ENCODE assay signal across 26 cellular contexts in the genomic region with DNA sequence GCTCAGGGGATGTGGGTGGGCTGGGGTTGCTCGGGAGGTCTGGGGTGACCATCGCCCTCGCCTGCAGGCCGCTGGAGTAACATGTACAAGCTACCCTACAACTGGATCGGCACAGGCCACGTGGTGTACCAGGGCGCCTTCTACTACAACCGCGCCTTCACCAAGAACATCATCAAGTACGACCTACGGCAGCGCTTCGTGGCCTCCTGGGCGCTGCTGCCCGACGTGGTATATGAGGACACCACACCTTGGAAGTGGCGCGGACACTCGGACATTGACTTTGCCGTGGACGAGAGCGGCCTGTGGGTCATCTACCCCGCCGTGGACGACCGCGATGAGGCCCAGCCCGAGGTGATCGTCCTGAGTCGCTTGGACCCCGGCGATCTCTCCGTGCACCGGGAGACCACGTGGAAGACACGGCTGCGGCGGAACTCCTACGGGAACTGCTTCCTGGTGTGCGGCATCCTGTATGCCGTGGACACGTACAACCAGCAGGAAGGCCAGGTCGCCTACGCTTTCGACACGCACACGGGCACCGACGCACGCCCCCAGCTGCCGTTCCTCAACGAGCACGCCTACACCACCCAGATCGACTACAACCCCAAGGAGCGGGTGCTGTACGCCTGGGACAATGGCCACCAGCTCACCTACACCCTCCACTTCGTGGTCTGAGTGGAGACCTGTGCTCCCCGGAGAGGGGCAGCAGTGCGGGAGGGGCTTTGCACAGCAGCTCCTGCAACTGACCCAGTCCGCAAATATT. TPM values are rescaled to one million over a fixed set of nuclear protein-coding genes. Genes with fewer than 3 reads are reported as not detected.
DNase-seq lines count a peak whose midpoint lies in the region; ATAC-seq, FAIRE-seq and TF ChIP-seq lines count a peak whose summit lies in the region.
"Had no signal": no experiment of that assay in that cellular context is flagged by ENCODE, and none has a peak within 500 bp of the region (broad histone marks: within the 10 kb centered on the region; RNA-seq: fewer than 3 reads in every experiment).

No MANE protein-coding gene starts in this region.

- no peak for TF ChIP-seq RAD21 in A549 (conservative IDR thresholded peaks at IDR 0.05 in 1 of 2, IDR thresholded peaks at IDR 0.05 in 1 of 2)
- TF ChIP-seq RAD21 in IMR-90 (IDR thresholded peaks at IDR 0.05; ENCODE audit: low read length): no peak

- H3K18ac ChIP-seq in IMR-90 (ENCODE audit: low read depth, low read length): peak overlapping the region; percentile 68; the same call in 1 of the 2 replicates
- H3K18ac ChIP-seq in neuronal stem cell (ENCODE audit: low read length): peak overlapping the region; percentile 90

- intact Hi-C loops in IMR-90 (cut with micrococcal nuclease): no loop called here

- peak overlapping the region; percentile 99 for H2BK12ac ChIP-seq in neuronal stem cell (ENCODE audit: low read length)

- no peaks in the 10 kb centered on the region for H3K9me3 Mint-ChIP-seq in endodermal cell
- H3K9me3 Mint-ChIP-seq: activated T-cell treated with anti-CD3 and anti-CD28 coated beads, Interleukin-2, amount 50 U/mL, for 72 hours; T-cell had no signal

- H3K4me2 ChIP-seq in A549 (peak overlapping the region; percentile 78; the same call in 2 of the 3 replicates), IMR-90 (ENCODE audit: low read depth, low read length) (no peak overlapping the region), neuronal stem cell (ENCODE audit: insufficient read depth, low read length, poor library complexity, severe bottlenecking) (no peak overlapping the region)

- TF ChIP-seq EP300 in A549 (IDR thresholded peaks at IDR 0.05): no peak

- H2BK5ac ChIP-seq in IMR-90 (ENCODE audit: low read depth, low read length, poor library complexity, severe bottlenecking): peak overlapping the region; percentile 56
- H2BK5ac ChIP-seq in neuronal stem cell (ENCODE audit: low read length): peak overlapping the region; percentile 4

- peak overlapping the region; percentile 96 for H3K27ac Mint-ChIP-seq in endodermal cell
- H3K27ac Mint-ChIP-seq: activated T-cell treated with anti-CD3 and anti-CD28 coated beads, Interleukin-2, amount 50 U/mL, for 72 hours; CD14-positive monocyte; T-cell had no signal

- H3K27me3 Mint-ChIP-seq in endodermal cell (ENCODE audit: insufficient read depth): no peaks in the 10 kb centered on the region

- 96% methylated on average over 59 of the region's 60 CpGs for WGBS in A549 (ENCODE audit: missing lambda C conversion rate)
- 97% methylated on average over 20 of the region's 60 CpGs; no CpG with 5 or more reads in 1 of the 2 experiments for WGBS in IMR-90 (ENCODE audit: extremely low coverage in 2 of 2, insufficient read length in 1 of 2), 2 experiments
- 95% methylated on average over 53 to 60 of the region's 60 CpGs for WGBS in endodermal cell (ENCODE audit: insufficient coverage in 1 of 2, insufficient read length in 1 of 2), 2 experiments
- WGBS in neuronal stem cell (ENCODE audit: extremely low coverage in 2 of 2, insufficient read length in 2 of 2, insufficient replicate concordance in 1 of 2), 2 donors: no CpG with 5 or more reads among the region's 60 CpGs

- peak overlapping the region; percentile 99 for H2BK20ac ChIP-seq in IMR-90 (ENCODE audit: low read depth, low read length)

- H3K56ac ChIP-seq in IMR-90 (ENCODE audit: extremely low read depth, insufficient read depth, low read length): no peak overlapping the region

- H2AK5ac ChIP-seq in IMR-90 (ENCODE audit: low read depth, low read length) (peak overlapping the region; percentile 100), neuronal stem cell (ENCODE audit: low read depth, low read length) (peak overlapping the region; percentile 99)

- no peak for FAIRE-seq in A549 (lab: Jason Lieb, UNC)
- FAIRE-seq: TTC549 had no signal

- DNase-seq in A549 (ENCODE audit: low read depth in 1 of 2, low spot score in 1 of 2) (no peak), IMR-90 (no peak), endodermal cell (peak; percentile 44), neuronal stem cell (ENCODE audit: low spot score) (no peak), Kasumi-1 (lab: John Stamatoyannopoulos, UW) (no peak), NCI-H748 (lab: John Stamatoyannopoulos, UW; ENCODE audit: unreplicated experiment) (no peak), DMS153 (lab: John Stamatoyannopoulos, UW) (no peak)
- DNase-seq: activated naive CD4-positive, alpha-beta T cell treated with anti-CD3 and anti-CD28 coated beads, Interleukin-2, amount 50 U/mL, for 16 hours; activated T-cell treated with anti-CD3 and anti-CD28 coated beads, Interleukin-2, amount 50 U/mL, for 72 hours; cerebellar nuclear complex; effector memory CD4-positive, alpha-beta T cell; glutamatergic neuron; GM23248; mucosa of descending colon; NCI-H1417 treated with DMSO at 0.1 percent for 48 hours; NCI-H2171; NCI-H526 treated with DMSO at 0.1 percent for 48 hours; Right ventricle myocardium superior; stimulated activated CD4-positive, alpha-beta T cell treated with anti-CD3 and anti-CD28 coated beads, Interleukin-15, amount 100 ng/mL, for 24 hours; T-cell had no signal

- no peak overlapping the region for H3K23ac ChIP-seq in IMR-90 (ENCODE audit: low read depth, low read length)
- peak overlapping the region; percentile 98 for H3K23ac ChIP-seq in neuronal stem cell (ENCODE audit: low read depth, low read length, poor library complexity)

- BruUV-seq in IMR-90 (replicated peaks; lab: Mats Ljungman, UMichigan): no TSS peak

- H4K5ac ChIP-seq in IMR-90 (ENCODE audit: low read depth, low read length): no peak overlapping the region; the same call in 1 of the 2 replicates

- H3K36me3 Mint-ChIP-seq in endodermal cell (ENCODE audit: low read depth): peaks cover 17% of the 10 kb centered on the region
- H3K36me3 Mint-ChIP-seq: CD14-positive monocyte, T-cell had no signal

- peak overlapping the region; percentile 100 for H3K4ac ChIP-seq in IMR-90 (ENCODE audit: low read depth, low read length)
- peak overlapping the region; percentile 99 for H3K4ac ChIP-seq in neuronal stem cell (ENCODE audit: low read length)

- H3K4me3 Mint-ChIP-seq in endodermal cell: no peak overlapping the region
- H3K4me3 Mint-ChIP-seq: activated T-cell treated with anti-CD3 and anti-CD28 coated beads, Interleukin-2, amount 50 U/mL, for 72 hours; CD14-positive monocyte; T-cell had no signal

- H3K4me3 ChIP-seq in A549: no peak overlapping the region
- H3K4me3 ChIP-seq in IMR-90 (ENCODE audit: insufficient read depth, low read depth, low read length): no peak overlapping the region
- H3K4me3 ChIP-seq in endodermal cell (ENCODE audit: low read length): no peak overlapping the region
- H3K4me3 ChIP-seq in neuronal stem cell (ENCODE audit: low read length in 2 of 2): peak overlapping the region in 1 of 2 donors; percentile 13
- H3K4me3 ChIP-seq: GM23248, mucosa of descending colon, suprapubic skin had no signal

- H3K27ac ChIP-seq in A549 (peak overlapping the region; percentile 90 to 93), IMR-90 (ENCODE audit: insufficient read depth, low read length) (no peak overlapping the region; the same call in 1 of the 2 replicates), endodermal cell (ENCODE audit: low read depth, low read length) (peak overlapping the region; percentile 85), neuronal stem cell (replicated peaks; ENCODE audit: low read length) (no peak overlapping the region)

- peaks cover 20% of the 10 kb centered on the region for H3K9me1 ChIP-seq in IMR-90 (ENCODE audit: insufficient read depth, low read length)

- dilution Hi-C loops in IMR-90 (cut with HindIII; ENCODE audit: low sequenced_read_pairs, unreplicated experiment): no loop called here

- POLR2A ChIA-PET in A549 (lab: Yijun Ruan, JAX) (no interaction called here), IMR-90 (lab: Charles Lee; ENCODE audit: unreplicated experiment) (no interaction called here)

- CTCF ChIA-PET in A549 (lab: Yijun Ruan, JAX) (interaction anchor here (0.5 to 40.0 kb wide), 10 partner anchors 9 to 50 kb away, joined by 3 to 785 read pairs (median 4); partner anchors contain the start of genes NR6A1, OLFML2A and WDR38), IMR-90 (lab: Yijun Ruan, JAX) (interaction anchor here (0.8 kb wide), 1 partner anchor 43 kb away, joined by 3 read pairs; the partner anchor contains the start of gene WDR38)

- peak overlapping the region; percentile 98 for H3K14ac ChIP-seq in IMR-90 (replicated peaks; ENCODE audit: low read depth, low read length)
- H3K14ac ChIP-seq in neuronal stem cell (ENCODE audit: low read length): no peak overlapping the region

- H3K9ac ChIP-seq in IMR-90 (ENCODE audit: low read depth, low read length) (no peak overlapping the region), endodermal cell (ENCODE audit: extremely low read depth, low read length, poor library complexity, severe bottlenecking) (no peak overlapping the region), neuronal stem cell (ENCODE audit: low read depth, low read length, poor library complexity) (peak overlapping the region; percentile 34)
- H3K9ac ChIP-seq: GM23248 had no signal

- no peak for ATAC-seq in A549
- ATAC-seq in IMR-90 (ENCODE audit: low read depth): no peak
- no peak for ATAC-seq in GM18498 (IDR thresholded peaks at IDR 0.05; ENCODE audit: unreplicated experiment)
- ATAC-seq: activated T-cell treated with anti-CD3 and anti-CD28 coated beads, Interleukin-2, amount 50 U/mL, for 72 hours; mucosa of descending colon; T-cell had no signal

- peaks cover 21% of the 10 kb centered on the region for H3K4me1 Mint-ChIP-seq in endodermal cell
- H3K4me1 Mint-ChIP-seq: CD14-positive monocyte, T-cell had no signal

- no peak for TF ChIP-seq CTCF in A549 (IDR thresholded peaks at IDR 0.05)
- TF ChIP-seq CTCF in IMR-90 (conservative IDR thresholded peaks at IDR 0.05; ENCODE audit: low read depth, low read length): no peak
- no peak for TF ChIP-seq CTCF in endodermal cell (conservative IDR thresholded peaks at IDR 0.05)

- no peaks in the 10 kb centered on the region for H4K20me1 ChIP-seq in IMR-90 (ENCODE audit: insufficient read depth, low read length)

- H2AFZ ChIP-seq in IMR-90 (replicated peaks; ENCODE audit: low read length, poor library complexity) (peak overlapping the region; percentile 93), neuronal stem cell (ENCODE audit: low read length) (peak overlapping the region; percentile 81)

- in situ Hi-C loops in IMR-90 (cut with MboI; ENCODE audit: low sequenced_read_pairs): no loop called here

- H4K8ac ChIP-seq in IMR-90 (ENCODE audit: low read depth in 2 of 2, low read length in 2 of 2) (peak overlapping the region; percentile 84 to 96; a peak in 3 of 4 replicates), neuronal stem cell (ENCODE audit: low read depth, low read length) (peak overlapping the region; percentile 87)

- TF ChIP-seq POLR2A in A549 (IDR thresholded peaks at IDR 0.05; ENCODE audit: low read length) (no peak), IMR-90 (IDR thresholded peaks at IDR 0.05; ENCODE audit: low read depth, low read length) (no peak)

- H3K4me1 ChIP-seq in A549: peaks cover 41% of the 10 kb centered on the region
- H3K4me1 ChIP-seq in IMR-90 (ENCODE audit: control insufficient read depth, insufficient read depth, low read length): peaks cover 23% of the 10 kb centered on the region
- H3K4me1 ChIP-seq in endodermal cell (ENCODE audit: control insufficient read depth, insufficient read depth, low read length): peaks cover 7% of the 10 kb centered on the region
- peaks cover 21 to 28% of the 10 kb centered on the region in 2 donors for H3K4me1 ChIP-seq in neuronal stem cell (ENCODE audit: control insufficient read depth in 2 of 2, insufficient read depth in 1 of 2, low read depth in 1 of 2, low read length in 2 of 2)

- H3K9me3 ChIP-seq in A549: no peaks in the 10 kb centered on the region
- no peaks in the 10 kb centered on the region for H3K9me3 ChIP-seq in IMR-90 (ENCODE audit: control insufficient read depth, insufficient read depth, low read length)
- no peaks in the 10 kb centered on the region for H3K9me3 ChIP-seq in endodermal cell (ENCODE audit: control insufficient read depth, low read length)
- H3K9me3 ChIP-seq in neuronal stem cell (replicated peaks in 1 of 2; ENCODE audit: control insufficient read depth in 2 of 2, insufficient read depth in 1 of 2, low read depth in 1 of 2, low read length in 2 of 2): peaks cover 0 to 5% of the 10 kb centered on the region in 2 donors
- H3K9me3 ChIP-seq: mucosa of descending colon, suprapubic skin had no signal

- H2BK15ac ChIP-seq in IMR-90 (ENCODE audit: low read depth, low read length) (peak overlapping the region; percentile 98; the same call in 2 of the 3 replicates), neuronal stem cell (ENCODE audit: low read length) (peak overlapping the region; percentile 96)

- H2BK120ac ChIP-seq in IMR-90 (ENCODE audit: low read depth, low read length) (peak overlapping the region; percentile 99), neuronal stem cell (ENCODE audit: low read depth, low read length) (peak overlapping the region; percentile 97)

- H3K36me3 ChIP-seq in IMR-90 (ENCODE audit: control insufficient read depth, insufficient read depth, low read length) (peaks cover 12% of the 10 kb centered on the region; the same call in 1 of the 2 replicates), endodermal cell (ENCODE audit: control insufficient read depth, insufficient read depth, low read length) (no peaks in the 10 kb centered on the region), neuronal stem cell (replicated peaks in 1 of 2; ENCODE audit: control insufficient read depth in 2 of 2, insufficient read depth in 2 of 2, low read length in 2 of 2) (no peaks in the 10 kb centered on the region)

- H2AK9ac ChIP-seq in IMR-90 (replicated peaks; ENCODE audit: low read depth, low read length, poor library complexity): peak overlapping the region; percentile 92

- H3K79me1 ChIP-seq in IMR-90 (ENCODE audit: low read depth in 1 of 2, low read length in 2 of 2) (peaks cover 0 to 10% of the 10 kb centered on the region in 2 experiments; a peak in 2 of 4 replicates), neuronal stem cell (ENCODE audit: low read depth, low read length) (no peaks in the 10 kb centered on the region)

- no peaks in the 10 kb centered on the region for H3K27me3 ChIP-seq in IMR-90 (ENCODE audit: control insufficient read depth, insufficient read depth, low read length)
- H3K27me3 ChIP-seq in endodermal cell (ENCODE audit: control insufficient read depth, insufficient read depth, low read length, poor library complexity, severe bottlenecking): no peaks in the 10 kb centered on the region
- no peaks in the 10 kb centered on the region for H3K27me3 ChIP-seq in neuronal stem cell (ENCODE audit: control insufficient read depth in 3 of 3, insufficient read depth in 3 of 3, low read depth in 1 of 3, low read length in 3 of 3)
- H3K27me3 ChIP-seq: suprapubic skin had no signal

- peak overlapping the region; percentile 98 for H4K91ac ChIP-seq in IMR-90 (ENCODE audit: insufficient read depth, low read depth, low read length)
- peak overlapping the region; percentile 75 for H4K91ac ChIP-seq in neuronal stem cell (ENCODE audit: low read depth, low read length, poor library complexity)

RNA-seq across cellular contexts. Expression of gene OLFML2A, which starts 33.0 kb away (rescaled TPM):
- 8.2 and 11.8 TPM in 2 replicates for polyA plus RNA-seq in A549 (2011; rRNA removed)
- polyA plus RNA-seq in A549 (2012; cell fraction: cytosol; rRNA removed): 6.8 and 12.1 TPM in 2 replicates
- polyA plus RNA-seq in A549 (2012; cell fraction: nucleus; rRNA removed): 14.9 and 16.6 TPM in 2 replicates
- 11.3 to 16.2 TPM (median 14.5 TPM) in 3 replicates for polyA plus RNA-seq in A549 (2017; fragmentation: RNase III; extraction: RNeasy Plus Mini Kit Qiagen cat#74134 plus additional on column Dnase treatment)
- 10.8 and 11.7 TPM in 2 replicates for polyA minus RNA-seq in A549 (2011; rRNA and poly(A)+ RNA removed)
- 1.4 and 2.0 TPM in 2 replicates for total RNA-seq in IMR-90 (2012; rRNA removed)
- 4.7 and 5.9 TPM in 2 replicates for polyA plus RNA-seq in IMR-90 (2012; rRNA removed)
- 5.6 and 18.2 TPM in 2 replicates for polyA plus RNA-seq in IMR-90 (2012; cell fraction: cytosol; rRNA removed)
- polyA plus RNA-seq in IMR-90 (2012; cell fraction: nucleus; rRNA removed; ENCODE audit: low replicate concordance): 4.1 and 7.9 TPM in 2 replicates
- 10 to 100 TPM; 28.1 to 31.2 TPM for total RNA-seq in endodermal cell
- polyA plus RNA-seq in endodermal cell (2013, experiment 1 of 2): 8.2 TPM
- 7.8 TPM for polyA plus RNA-seq in endodermal cell (2013, experiment 2 of 2)
- 3.4 TPM for polyA plus RNA-seq in neuronal stem cell (2013, experiment 1 of 2)
- 3.6 TPM for polyA plus RNA-seq in neuronal stem cell (2013, experiment 2 of 2)
- total RNA-seq: activated T-cell treated with anti-CD3 and anti-CD28 coated beads, Interleukin-2, amount 50 U/mL, for 72 hours had no signal

RNA-seq across cellular contexts. Expression of gene NR6A1, which starts 38.8 kb away (rescaled TPM):
- polyA plus RNA-seq in A549 (2011; rRNA removed): 3.3 and 4.1 TPM in 2 replicates
- 1.1 and 1.3 TPM in 2 replicates for polyA plus RNA-seq in A549 (2012; cell fraction: cytosol; rRNA removed)
- 4.7 and 6.2 TPM in 2 replicates for polyA plus RNA-seq in A549 (2012; cell fraction: nucleus; rRNA removed)
- 1.7 to 1.8 TPM (median 1.7 TPM) in 3 replicates for polyA plus RNA-seq in A549 (2017; fragmentation: RNase III; extraction: RNeasy Plus Mini Kit Qiagen cat#74134 plus additional on column Dnase treatment)
- polyA minus RNA-seq in A549 (2011; rRNA and poly(A)+ RNA removed): 9.3 and 15.1 TPM in 2 replicates
- 0.28 and 0.36 TPM in 2 replicates for total RNA-seq in IMR-90 (2012; rRNA removed)
- polyA plus RNA-seq in IMR-90 (2012; rRNA removed): 0.10 and 0.14 TPM in 2 replicates
- polyA plus RNA-seq in IMR-90 (2012; cell fraction: cytosol; rRNA removed): 0.03 TPM in 2 replicates
- 0.46 and 0.58 TPM in 2 replicates for polyA plus RNA-seq in IMR-90 (2012; cell fraction: nucleus; rRNA removed; ENCODE audit: low replicate concordance)
- 100 to 1,000 TPM; 168 to 206 TPM for total RNA-seq in endodermal cell
- polyA plus RNA-seq in endodermal cell (2013, experiment 1 of 2): 47.4 TPM
- polyA plus RNA-seq in endodermal cell (2013, experiment 2 of 2): 49.5 TPM
- polyA plus RNA-seq in neuronal stem cell (2013, experiment 1 of 2): 109 TPM
- 113 TPM for polyA plus RNA-seq in neuronal stem cell (2013, experiment 2 of 2)
- total RNA-seq: GM23248 had no signal

RNA-seq across cellular contexts. Expression of gene WDR38, which starts 43.3 kb away (rescaled TPM):
- polyA plus RNA-seq in A549 (2011; rRNA removed) (not detected in 2 replicates), A549 (2017; fragmentation: RNase III; extraction: RNeasy Plus Mini Kit Qiagen cat#74134 plus additional on column Dnase treatment) (0.12 TPM in 1 of 3 replicates, not detected in the others), IMR-90 (2012; rRNA removed) (not detected in 2 replicates)
- 0.04 and 0.05 TPM in 2 replicates for polyA plus RNA-seq in A549 (2012; cell fraction: cytosol; rRNA removed)
- 0.07 TPM in 1 of 2 replicates, not detected in the other for polyA plus RNA-seq in A549 (2012; cell fraction: nucleus; rRNA removed)
- not detected in 2 replicates for polyA minus RNA-seq in A549 (2011; rRNA and poly(A)+ RNA removed)
- total RNA-seq in IMR-90 (2012; rRNA removed) (not detected in 2 replicates), endodermal cell (not detected)
- polyA plus RNA-seq in IMR-90 (2012; cell fraction: cytosol; rRNA removed): not detected in 2 replicates
- not detected in 2 replicates for polyA plus RNA-seq in IMR-90 (2012; cell fraction: nucleus; rRNA removed; ENCODE audit: low replicate concordance)
- polyA plus RNA-seq in endodermal cell (2013, experiment 1 of 2): not detected
- not detected for polyA plus RNA-seq in endodermal cell (2013, experiment 2 of 2)
- polyA plus RNA-seq in neuronal stem cell (2013, experiment 1 of 2): not detected
- polyA plus RNA-seq in neuronal stem cell (2013, experiment 2 of 2): not detected
- total RNA-seq: activated CD8-positive, alpha-beta memory T cell treated with anti-CD3 and anti-CD28 coated beads for 36 hours; activated T-cell treated with anti-CD3 and anti-CD28 coated beads, Interleukin-2, amount 50 U/mL, for 72 hours; aorta; GM23248; mucosa of descending colon; Right ventricle myocardium superior; suprapubic skin; T-cell had no signal
- polyA plus RNA-seq: CD14-positive monocyte, GM23248 had no signal

RNA-seq across cellular contexts. Expression of gene RPL35, which starts 51.8 kb away (rescaled TPM):
- polyA plus RNA-seq in A549 (2011; rRNA removed) (3,076 and 3,452 TPM in 2 replicates), A549 (2017; fragmentation: RNase III; extraction: RNeasy Plus Mini Kit Qiagen cat#74134 plus additional on column Dnase treatment) (2,179 to 2,449 TPM (median 2,307 TPM) in 3 replicates), IMR-90 (2012; rRNA removed) (1,650 and 1,735 TPM in 2 replicates)
- 3,719 and 4,748 TPM in 2 replicates for polyA plus RNA-seq in A549 (2012; cell fraction: cytosol; rRNA removed)
- polyA plus RNA-seq in A549 (2012; cell fraction: nucleus; rRNA removed): 1,546 and 2,457 TPM in 2 replicates
- polyA minus RNA-seq in A549 (2011; rRNA and poly(A)+ RNA removed): 258 and 279 TPM in 2 replicates
- total RNA-seq in IMR-90 (2012; rRNA removed) (881 and 1,151 TPM in 2 replicates), endodermal cell (1,000 to 10,000 TPM; 1,507 to 1,578 TPM)
- polyA plus RNA-seq in IMR-90 (2012; cell fraction: cytosol; rRNA removed): 3,661 and 4,271 TPM in 2 replicates
- 742 and 1,804 TPM in 2 replicates for polyA plus RNA-seq in IMR-90 (2012; cell fraction: nucleus; rRNA removed; ENCODE audit: low replicate concordance)
- 1,782 TPM for polyA plus RNA-seq in endodermal cell (2013, experiment 1 of 2)
- 1,780 TPM for polyA plus RNA-seq in endodermal cell (2013, experiment 2 of 2)
- 6,578 TPM for polyA plus RNA-seq in neuronal stem cell (2013, experiment 1 of 2)
- polyA plus RNA-seq in neuronal stem cell (2013, experiment 2 of 2): 6,505 TPM

RNA-seq across cellular contexts. Expression of gene ARPC5L, which starts 52.0 kb away (rescaled TPM):
- polyA plus RNA-seq in A549 (2011; rRNA removed) (44.9 and 62.8 TPM in 2 replicates), A549 (2017; fragmentation: RNase III; extraction: RNeasy Plus Mini Kit Qiagen cat#74134 plus additional on column Dnase treatment) (59.4 to 65.6 TPM (median 59.9 TPM) in 3 replicates), IMR-90 (2012; rRNA removed) (53.8 and 57.4 TPM in 2 replicates)
- polyA plus RNA-seq in A549 (2012; cell fraction: cytosol; rRNA removed): 56.5 and 64.9 TPM in 2 replicates
- polyA plus RNA-seq in A549 (2012; cell fraction: nucleus; rRNA removed): 35.2 and 46.8 TPM in 2 replicates
- 13.2 and 17.5 TPM in 2 replicates for polyA minus RNA-seq in A549 (2011; rRNA and poly(A)+ RNA removed)
- total RNA-seq in IMR-90 (2012; rRNA removed) (11.1 and 19.7 TPM in 2 replicates), endodermal cell (10 to 100 TPM; 50.9 to 51.4 TPM)
- polyA plus RNA-seq in IMR-90 (2012; cell fraction: cytosol; rRNA removed): 40.2 and 49.0 TPM in 2 replicates
- polyA plus RNA-seq in IMR-90 (2012; cell fraction: nucleus; rRNA removed; ENCODE audit: low replicate concordance): 25.4 and 61.2 TPM in 2 replicates
- 34.2 TPM for polyA plus RNA-seq in endodermal cell (2013, experiment 1 of 2)
- polyA plus RNA-seq in endodermal cell (2013, experiment 2 of 2): 34.9 TPM
- 31.9 TPM for polyA plus RNA-seq in neuronal stem cell (2013, experiment 1 of 2)
- polyA plus RNA-seq in neuronal stem cell (2013, experiment 2 of 2): 31.7 TPM

Comparison
In these comparisons a context has a peak if more than half of its experiments do, and no peak if none do; other contexts are left out.
1. H3K27ac ChIP-seq: peak in A549 (2 of 2) and endodermal cell (single experiment); none in IMR-90 (single experiment) and neuronal stem cell (single experiment).
2. RNA of gene NR6A1, which starts 38.8 kb away (total RNA-seq): 168 to 206 TPM in endodermal cell; 0.28 to 0.36 TPM in IMR-90; every median in the first group is over 100 times any median in the second.